Comparison of ENCODE assay signal across 1 cellular context in the genomic region with DNA sequence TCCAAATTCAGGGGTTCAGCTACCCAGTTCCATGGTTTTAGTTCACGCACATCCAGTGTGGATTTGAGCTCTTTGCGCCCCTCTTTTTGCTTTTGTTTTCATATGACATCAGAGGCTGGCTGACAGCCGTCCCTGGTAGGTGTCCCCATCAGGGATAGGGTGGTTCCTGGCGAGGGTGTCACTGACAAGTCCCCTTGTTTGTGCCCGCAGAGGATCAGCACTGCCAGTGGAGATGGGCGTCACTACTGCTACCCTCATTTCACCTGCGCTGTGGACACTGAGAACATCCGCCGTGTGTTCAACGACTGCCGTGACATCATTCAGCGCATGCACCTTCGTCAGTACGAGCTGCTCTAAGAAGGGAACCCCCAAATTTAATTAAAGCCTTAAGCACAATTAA.
TF ChIP-seq lines count a peak whose summit lies in the region.

No MANE protein-coding gene starts in this region.

TF ChIP-seq in HepG2, 621 proteins besides CTCF, POLR2A, EP300 and RAD21:
- TF ChIP-seq ZBTB3 (CRISPR knock-in tag; IDR thresholded peaks at IDR 0.05; ENCODE audit: borderline replicate concordance, low read depth) = no peak
- peak; percentile 17; the same call in 1 of the 2 replicates for TF ChIP-seq POLR2AphosphoS5 (IDR thresholded peaks at IDR 0.05; ENCODE audit: low read depth, low read length)
- TF ChIP-seq RBM22 (optimal IDR thresholded peaks at IDR 0.05; ENCODE audit: low read length) = peak; percentile 90
- TF ChIP-seq CREB1 (IDR thresholded peaks at IDR 0.05) = 0 out of 2 replicates have a peak, but pooled peaks have one; percentile 33
- TF ChIP-seq CREB1 (CRISPR knock-in tag; IDR thresholded peaks at IDR 0.05) = no peak
